Comparison of ENCODE assay signal across 8 cellular contexts in the genomic region with DNA sequence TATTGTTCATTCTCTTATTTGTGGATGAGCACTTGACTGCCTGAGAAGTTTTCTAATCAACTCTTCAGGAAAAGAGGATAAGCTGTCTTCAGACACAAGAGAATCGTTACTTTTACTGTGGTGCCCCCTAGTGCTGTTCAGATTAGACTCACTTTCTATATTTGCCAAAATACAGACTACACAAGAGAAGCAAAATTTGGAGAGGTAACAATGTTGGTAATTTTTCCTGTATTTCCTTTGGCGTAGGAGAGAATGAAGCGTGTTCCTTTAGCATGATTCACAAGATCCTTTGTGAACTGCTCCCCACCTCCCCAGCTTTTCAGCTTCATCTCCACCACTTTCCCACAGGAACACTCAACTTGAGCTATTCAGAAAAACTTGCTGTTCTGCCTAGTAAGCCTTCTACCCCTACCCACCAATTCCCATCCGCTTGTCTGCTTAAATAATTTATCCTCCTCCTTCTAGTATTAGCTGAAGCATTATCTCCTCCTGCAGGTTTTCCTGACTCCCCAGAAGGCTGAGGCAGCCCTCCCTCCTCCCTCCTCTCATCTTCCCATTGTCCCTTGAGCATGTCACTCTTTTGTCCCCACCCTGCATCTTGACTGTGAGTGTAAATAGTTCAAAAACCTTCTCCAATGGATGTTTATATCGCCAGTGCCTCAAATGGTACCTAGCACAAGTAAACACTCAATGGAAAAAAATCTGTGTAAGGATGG. TPM values are rescaled to one million over a fixed set of nuclear protein-coding genes. Genes with fewer than 3 reads are reported as not detected.
DNase-seq lines count a peak whose midpoint lies in the region; TF ChIP-seq lines count a peak whose summit lies in the region.

No MANE protein-coding gene starts in this region.

- intact Hi-C loops in activated naive CD4-positive, alpha-beta T cell treated with anti-CD3 and anti-CD28 coated beads for 36 hours (cut with micrococcal nuclease), result loop anchor here (1.0 kb wide), 2 partner anchors 376 to 457 kb away; no protein-coding TSS in a partner anchor
- intact Hi-C loops in ascending aorta (cut with DNase I) (loop anchor here (1.0 kb wide), 1 partner anchor 376 kb away; no protein-coding TSS in a partner anchor), stomach (cut with DNase I; ENCODE audit: low total_unique reads) (no loop called here)

- no peak overlapping the region for H3K4me3 ChIP-seq in NB4 (ENCODE audit: low read depth, low read length)
- H3K4me3 ChIP-seq in ascending aorta, result no peak overlapping the region
- H3K4me3 ChIP-seq in stomach, result no peak overlapping the region

- no peak overlapping the region for H3K27ac ChIP-seq in ascending aorta
- H3K27ac ChIP-seq in stomach, result peak overlapping the region in 1 of 5 donors; percentile 25

- no peaks in the 10 kb centered on the region for H3K27me3 ChIP-seq in ascending aorta
- no peaks in the 10 kb centered on the region for H3K27me3 ChIP-seq in stomach

- no peaks in the 10 kb centered on the region for H3K36me3 Mint-ChIP-seq in activated naive CD4-positive, alpha-beta T cell treated with anti-CD3 and anti-CD28 coated beads for 36 hours (ENCODE audit: low read depth)

- no peaks in the 10 kb centered on the region for H3K9me3 ChIP-seq in ascending aorta
- no peaks in the 10 kb centered on the region for H3K9me3 ChIP-seq in stomach

- no peak for TF ChIP-seq EP300 in stomach (IDR thresholded peaks at IDR 0.05)

- CTCF ChIA-PET in activated naive CD4-positive, alpha-beta T cell treated with anti-CD3 and anti-CD28 coated beads for 36 hours (lab: Charles Lee), result interaction anchor here (0.8 to 9.0 kb wide), 14 partner anchors 13 to 459 kb away, joined by 3 to 176 read pairs (median 4); no protein-coding TSS in a partner anchor

- H3K4me3 Mint-ChIP-seq in activated naive CD4-positive, alpha-beta T cell treated with anti-CD3 and anti-CD28 coated beads for 36 hours, result no peak overlapping the region

- TF ChIP-seq CTCF in NB4 (IDR thresholded peaks at IDR 0.05; ENCODE audit: low read depth, low read length), result peak; percentile 35
- peak; percentile 59 to 69 (median 63) for TF ChIP-seq CTCF in ascending aorta (IDR thresholded peaks at IDR 0.05)
- TF ChIP-seq CTCF in stomach (IDR thresholded peaks at IDR 0.05), result peak in 5 of 7 experiments; percentile 41 to 71 (median 61)

- H3K4me1 Mint-ChIP-seq in activated naive CD4-positive, alpha-beta T cell treated with anti-CD3 and anti-CD28 coated beads for 36 hours (ENCODE audit: low read depth), result peaks cover 37% of the 10 kb centered on the region

- peaks cover 4% of the 10 kb centered on the region for H3K27me3 Mint-ChIP-seq in activated naive CD4-positive, alpha-beta T cell treated with anti-CD3 and anti-CD28 coated beads for 36 hours (ENCODE audit: low read depth)

- H3K4me1 ChIP-seq in ascending aorta (no peaks in the 10 kb centered on the region), stomach (peaks cover 5 to 48% (median 28%) of the 10 kb centered on the region in 4 donors)

- H3K27ac Mint-ChIP-seq in activated naive CD4-positive, alpha-beta T cell treated with anti-CD3 and anti-CD28 coated beads for 36 hours, result no peak overlapping the region

- H3K9me3 Mint-ChIP-seq in activated naive CD4-positive, alpha-beta T cell treated with anti-CD3 and anti-CD28 coated beads for 36 hours, result no peaks in the 10 kb centered on the region

- TF ChIP-seq POLR2A in NB4 (IDR thresholded peaks at IDR 0.05; ENCODE audit: extremely low read depth, insufficient read length) (no peak), stomach (IDR thresholded peaks at IDR 0.05) (no peak)

- DNase-seq in activated naive CD4-positive, alpha-beta T cell treated with anti-CD3 and anti-CD28 coated beads for 36 hours, result peak; percentile 39
- DNase-seq in activated naive CD4-positive, alpha-beta T cell treated with Interleukin-2 at 50 U/mL for 16 hours, result no peak
- DNase-seq in NB4 (ENCODE audit: low read depth) (peak; percentile 58), ascending aorta (ENCODE audit: low spot score in 2 of 2) (no peak), iPS-NIHi11 (ENCODE audit: low spot score) (peak; percentile 29), stomach (no peak)
- DNase-seq in central memory CD4-positive, alpha-beta T cell, result no peak
- no peak for DNase-seq in stimulated activated naive CD4-positive, alpha-beta T cell (lab: John Stamatoyannopoulos, UW)

- H3K36me3 ChIP-seq in ascending aorta (no peaks in the 10 kb centered on the region), stomach (no peaks in the 10 kb centered on the region)

- WGBS in stomach, 5 donors, result 32 to 40% (median 33%) methylated on average over 5 of the region's 5 CpGs

RNA-seq across cellular contexts. Expression of a gene that starts 4.5 kb away (rescaled TPM):
- under 1 TPM; 0.38 to 0.62 TPM for total RNA-seq in activated naive CD4-positive, alpha-beta T cell treated with anti-CD3 and anti-CD28 coated beads for 36 hours
- 0.75 TPM for total RNA-seq in ascending aorta
- 1 to 10 TPM in 1 of 5 donors, under 1 TPM in 1, not detected in 3; 0.14 to 2.2 TPM for total RNA-seq in stomach
- under 1 TPM in 2 of 3 donors, not detected in 1; 0.50 to 0.62 TPM for polyA plus RNA-seq in stomach

Comparison
In these comparisons a context has a peak if more than half of its experiments do, and no peak if none do; other contexts are left out.
1. DNase-seq: peak in activated naive CD4-positive, alpha-beta T cell treated with anti-CD3 and anti-CD28 coated beads for 36 hours (single experiment), NB4 (single experiment) and iPS-NIHi11 (single experiment); none in activated naive CD4-positive, alpha-beta T cell treated with Interleukin-2 at 50 U/mL for 16 hours (single experiment), ascending aorta (0 of 2), stomach (single experiment), central memory CD4-positive, alpha-beta T cell (single experiment) and stimulated activated naive CD4-positive, alpha-beta T cell (0 of 6).
2. Peak in every context shown above with its lines, with median percentiles within 50 percentile points of each other: CTCF ChIP-seq.